In genomic region chr1:184753093-184753492, GRCh38 we compare ENCODE assay signal across 9 cellular contexts. TPM values are rescaled to one million over a fixed set of nuclear protein-coding genes. Genes with fewer than 3 reads are reported as not detected.
DNase-seq lines count a peak whose midpoint lies in the region; ATAC-seq and TF ChIP-seq lines count a peak whose summit lies in the region.
"Had no signal": no experiment of that assay in that cellular context is flagged by ENCODE, and none has a peak within 500 bp of the region (broad histone marks: within the 10 kb centered on the region; RNA-seq: fewer than 3 reads in every experiment).

No MANE protein-coding gene starts in this region.

- H3K27me3 Mint-ChIP-seq in activated CD4-positive, alpha-beta T cell treated with anti-CD3 and anti-CD28 coated beads, Interleukin-2, amount 10 ng/mL, durations not matched to agents 24 days and 14 days: peaks cover 7% of the 10 kb centered on the region
- H3K27me3 Mint-ChIP-seq in activated B cell treated with CpG ODN at 0.5 μM for 24 hours: no peaks in the 10 kb centered on the region
- H3K27me3 Mint-ChIP-seq in stimulated activated memory B cell treated with anti-CD40 and anti-IgM and Interleukin-4, amounts not matched to agents 10 μg/mL and 1 μg/mL and 100 μg/mL, for 72 hours: peaks cover 9% of the 10 kb centered on the region

- no peaks in the 10 kb centered on the region for H3K27me3 ChIP-seq in hepatocyte

- H3K79me2 ChIP-seq in hepatocyte: peaks cover 48% of the 10 kb centered on the region

- 90% methylated on average over 5 of the region's 5 CpGs for WGBS in hepatocyte (ENCODE audit: low lambda C conversion rate, missing lambda C conversion rate)

- DNase-seq in activated CD4-positive, alpha-beta T cell treated with anti-CD3 and anti-CD28 coated beads, Interleukin-2, amount 10 ng/mL, durations not matched to agents 24 days and 14 days: no peak
- DNase-seq in activated CD4-positive, alpha-beta T cell treated with anti-CD3 and anti-CD28 coated beads for 4 hours: no peak
- DNase-seq in activated B cell treated with CpG ODN at 0.5 μM for 24 hours: no peak
- no peak for DNase-seq in hepatocyte (ENCODE audit: low spot score)
- DNase-seq in T-helper 9 cell: no peak
- DNase-seq in cerebellar nuclear complex (lab: John Stamatoyannopoulos, UW): no peak
- no peak for DNase-seq in DMS79 (lab: John Stamatoyannopoulos, UW)
- DNase-seq: NCI-H1436 treated with DMSO at 0.1 percent for 48 hours had no signal

- H3K9me3 Mint-ChIP-seq in activated CD4-positive, alpha-beta T cell treated with anti-CD3 and anti-CD28 coated beads, Interleukin-2, amount 10 ng/mL, durations not matched to agents 24 days and 14 days: no peaks in the 10 kb centered on the region
- no peaks in the 10 kb centered on the region for H3K9me3 Mint-ChIP-seq in activated B cell treated with CpG ODN at 0.5 μM for 24 hours
- H3K9me3 Mint-ChIP-seq in stimulated activated memory B cell treated with anti-CD40 and anti-IgM and Interleukin-4, amounts not matched to agents 10 μg/mL and 1 μg/mL and 100 μg/mL, for 72 hours: no peaks in the 10 kb centered on the region

- H3K4me1 Mint-ChIP-seq in activated CD4-positive, alpha-beta T cell treated with anti-CD3 and anti-CD28 coated beads, Interleukin-2, amount 10 ng/mL, durations not matched to agents 24 days and 14 days: peaks cover 25% of the 10 kb centered on the region
- H3K4me1 Mint-ChIP-seq in activated B cell treated with CpG ODN at 0.5 μM for 24 hours: peaks cover 23% of the 10 kb centered on the region
- H3K4me1 Mint-ChIP-seq in stimulated activated memory B cell treated with anti-CD40 and anti-IgM and Interleukin-4, amounts not matched to agents 10 μg/mL and 1 μg/mL and 100 μg/mL, for 72 hours: peaks cover 26% of the 10 kb centered on the region

- H2AFZ ChIP-seq in hepatocyte: no peak overlapping the region

- H3K9me3 ChIP-seq in hepatocyte (ENCODE audit: low read depth): no peaks in the 10 kb centered on the region

- no peaks in the 10 kb centered on the region for H3K4me1 ChIP-seq in hepatocyte (ENCODE audit: insufficient read depth)

- peak overlapping the region; percentile 85 for H3K27ac ChIP-seq in hepatocyte

- POLR2A ChIA-PET in activated B cell treated with CpG ODN at 0.5 μM for 24 hours (lab: Charles Lee): interaction anchor here (0.6 to 2.9 kb wide), 5 partner anchors 18 to 292 kb away, joined by 3 to 13 read pairs (median 4); partner anchors contain the start of gene RNF2

- no peaks in the 10 kb centered on the region for H3K36me3 ChIP-seq in hepatocyte (replicated peaks; ENCODE audit: insufficient read depth, low read depth)

- no peaks in the 10 kb centered on the region for H3K9me2 ChIP-seq in hepatocyte (replicated peaks; ENCODE audit: insufficient read depth)

- CTCF ChIA-PET in activated B cell treated with CpG ODN at 0.5 μM for 24 hours (lab: Charles Lee): no interaction called here

- peaks cover 8% of the 10 kb centered on the region for H3K36me3 Mint-ChIP-seq in activated CD4-positive, alpha-beta T cell treated with anti-CD3 and anti-CD28 coated beads, Interleukin-2, amount 10 ng/mL, durations not matched to agents 24 days and 14 days (ENCODE audit: low read depth)
- peaks cover 11% of the 10 kb centered on the region for H3K36me3 Mint-ChIP-seq in activated B cell treated with CpG ODN at 0.5 μM for 24 hours (ENCODE audit: low read depth)
- H3K36me3 Mint-ChIP-seq in stimulated activated memory B cell treated with anti-CD40 and anti-IgM and Interleukin-4, amounts not matched to agents 10 μg/mL and 1 μg/mL and 100 μg/mL, for 72 hours: no peaks in the 10 kb centered on the region

- H3K4me3 ChIP-seq in hepatocyte: peak overlapping the region; percentile 51

- H4K20me1 ChIP-seq in hepatocyte (ENCODE audit: insufficient read depth, poor library complexity, severe bottlenecking): no peaks in the 10 kb centered on the region

- TF ChIP-seq CTCF in activated B cell treated with CpG ODN at 0.5 μM for 24 hours (IDR thresholded peaks at IDR 0.05): no peak
- no peak for TF ChIP-seq CTCF in hepatocyte (IDR thresholded peaks at IDR 0.05; ENCODE audit: poor library complexity)

- no peak for ATAC-seq in activated B cell treated with CpG ODN at 0.5 μM for 24 hours (ENCODE audit: low read depth)
- ATAC-seq in stimulated activated memory B cell treated with anti-CD40 and anti-IgM and Interleukin-4, amounts not matched to agents 10 μg/mL and 1 μg/mL and 100 μg/mL, for 72 hours: no peak

- intact Hi-C loops in activated CD4-positive, alpha-beta T cell treated with anti-CD3 and anti-CD28 coated beads, Interleukin-2, amount 10 ng/mL, durations not matched to agents 24 days and 14 days (cut with micrococcal nuclease): loop anchor here (1.0 to 10.0 kb wide), 4 partner anchors 10 to 1278 kb away; partner anchors contain the start of genes ARPC5 and SMG7
- intact Hi-C loops in activated B cell treated with CpG ODN at 0.5 μM for 24 hours (cut with micrococcal nuclease): no loop called here

- H3K4me2 ChIP-seq in hepatocyte: peak overlapping the region; percentile 80

- H3K4me3 Mint-ChIP-seq in activated CD4-positive, alpha-beta T cell treated with anti-CD3 and anti-CD28 coated beads, Interleukin-2, amount 10 ng/mL, durations not matched to agents 24 days and 14 days: peak overlapping the region; percentile 98
- H3K4me3 Mint-ChIP-seq in activated B cell treated with CpG ODN at 0.5 μM for 24 hours: peak overlapping the region; percentile 95
- H3K4me3 Mint-ChIP-seq in stimulated activated memory B cell treated with anti-CD40 and anti-IgM and Interleukin-4, amounts not matched to agents 10 μg/mL and 1 μg/mL and 100 μg/mL, for 72 hours: no peak overlapping the region

- H3K27ac Mint-ChIP-seq in activated CD4-positive, alpha-beta T cell treated with anti-CD3 and anti-CD28 coated beads, Interleukin-2, amount 10 ng/mL, durations not matched to agents 24 days and 14 days: peak overlapping the region; percentile 96
- H3K27ac Mint-ChIP-seq in activated B cell treated with CpG ODN at 0.5 μM for 24 hours: peak overlapping the region; percentile 86
- peak overlapping the region; percentile 82 for H3K27ac Mint-ChIP-seq in stimulated activated memory B cell treated with anti-CD40 and anti-IgM and Interleukin-4, amounts not matched to agents 10 μg/mL and 1 μg/mL and 100 μg/mL, for 72 hours

RNA-seq across cellular contexts. Expression of gene EDEM3, which starts 1.6 kb away (rescaled TPM):
- total RNA-seq in activated CD4-positive, alpha-beta T cell treated with anti-CD3 and anti-CD28 coated beads, Interleukin-2, amount 10 ng/mL, durations not matched to agents 24 days and 14 days: 23.6 and 28.3 TPM in 2 replicates
- total RNA-seq in activated B cell treated with CpG ODN at 0.5 μM for 24 hours (11.5 and 16.2 TPM in 2 replicates), hepatocyte (50.8 and 54.1 TPM in 2 replicates)
- 14.9 and 16.5 TPM in 2 replicates for polyA plus RNA-seq in hepatocyte
